1 cellular context compared by ENCODE assay signal in the genomic region with DNA sequence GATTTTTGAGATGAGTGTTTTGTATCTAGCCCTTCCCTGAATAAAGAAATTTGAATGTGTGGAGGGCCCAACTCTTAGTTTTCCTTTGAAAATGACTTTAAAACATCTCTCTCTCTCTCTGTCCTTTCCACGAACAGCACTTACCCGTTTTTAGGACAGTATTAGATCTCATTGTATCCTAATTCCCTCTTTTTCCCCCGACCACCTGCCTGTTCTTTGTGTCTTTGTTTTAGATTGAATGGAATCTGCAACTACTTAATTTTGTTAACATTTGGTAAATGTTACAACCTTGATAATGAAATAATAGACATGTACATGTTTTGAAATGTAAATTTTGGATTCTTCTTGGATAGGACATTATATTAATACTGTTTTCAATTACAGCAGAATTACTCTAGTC.
TF ChIP-seq lines count a peak whose summit lies in the region.

No MANE protein-coding gene starts in this region.

TF ChIP-seq in HepG2, 621 proteins besides CTCF, POLR2A, EP300 and RAD21:
- TF ChIP-seq ZNF616 (CRISPR knock-in tag; IDR thresholded peaks at IDR 0.05; ENCODE audit: low read depth), result no peak
- no peak for TF ChIP-seq TBX2 (CRISPR knock-in tag; IDR thresholded peaks at IDR 0.05; ENCODE audit: borderline replicate concordance)
- TF ChIP-seq ZFP1 (CRISPR knock-in tag; IDR thresholded peaks at IDR 0.05), result no peak
TF ChIP-seq in HepG2: peak in this region for 0.
